8 cellular contexts compared by ENCODE assay signal in the genomic region with DNA sequence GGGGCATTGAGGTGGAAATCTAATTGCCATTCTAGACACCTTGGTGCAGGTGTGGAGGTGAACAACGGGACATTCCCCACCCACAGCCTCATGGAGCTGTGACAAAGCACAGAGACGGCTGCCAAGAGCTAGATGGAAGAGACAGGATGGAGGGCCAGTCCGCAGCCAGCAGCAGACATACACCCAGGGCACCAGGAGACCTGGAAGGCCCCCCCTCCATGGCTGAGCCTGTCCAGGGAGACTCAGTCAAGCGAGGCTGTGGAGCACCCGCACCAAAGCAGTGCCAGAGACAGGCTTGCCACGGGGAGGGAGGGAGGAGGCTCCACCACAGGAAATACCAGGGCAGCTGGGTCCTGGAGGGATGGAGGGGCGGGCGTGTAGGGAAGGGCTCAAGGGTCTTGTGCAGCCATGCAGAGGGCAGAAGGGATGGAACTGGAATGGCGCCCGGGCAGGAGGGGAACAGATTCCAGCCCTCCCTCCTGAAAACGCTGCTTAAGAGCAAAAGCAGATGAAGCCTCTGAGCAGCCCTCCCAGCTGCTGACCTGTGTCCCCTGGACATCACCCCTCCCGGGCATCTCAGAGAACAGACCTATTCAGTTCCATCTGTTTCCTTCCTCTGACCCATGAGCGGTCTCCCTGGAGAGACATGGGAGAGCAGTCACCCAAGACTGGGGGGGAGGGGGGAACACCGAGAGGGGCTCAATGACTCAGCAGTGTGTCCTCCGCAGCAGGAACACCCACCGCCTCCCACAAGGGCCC. TPM values are rescaled to one million over a fixed set of nuclear protein-coding genes. Genes with fewer than 3 reads are reported as not detected.
DNase-seq lines count a peak whose midpoint lies in the region; ATAC-seq and TF ChIP-seq lines count a peak whose summit lies in the region.

No MANE protein-coding gene starts in this region.

- no peaks in the 10 kb centered on the region for H3K27me3 ChIP-seq in upper lobe of right lung

- H3K9me3 ChIP-seq in upper lobe of right lung: no peaks in the 10 kb centered on the region

- ATAC-seq in upper lobe of right lung: peak; percentile 60
- no peak for ATAC-seq in HG03342 (IDR thresholded peaks at IDR 0.05; ENCODE audit: unreplicated experiment)

- H3K4me3 ChIP-seq in cardiac fibroblast (replicated peaks in 1 of 2; ENCODE audit: low read depth in 2 of 2, low read length in 2 of 2) (peak overlapping the region in 1 of 2 donors; percentile 4), upper lobe of right lung (no peak overlapping the region)

- TF ChIP-seq CTCF in cardiac fibroblast (IDR thresholded peaks at IDR 0.05; ENCODE audit: low read depth, low read length) (no peak), upper lobe of right lung (IDR thresholded peaks at IDR 0.05) (no peak)

- H3K27ac ChIP-seq in upper lobe of right lung: peak overlapping the region; percentile 51

- peak; percentile 66 for DNase-seq in DMS 273 treated with DMSO at 0.1 percent for 48 hours (lab: John Stamatoyannopoulos, UW)
- DNase-seq in NCI-H2171 (lab: John Stamatoyannopoulos, UW): peak; percentile 39
- DNase-seq in cardiac fibroblast (ENCODE audit: low read depth in 2 of 2): peak; percentile 42 to 80
- DNase-seq in lung microvascular endothelial cell (ENCODE audit: low read depth in 2 of 2): peak; percentile 53 to 78
- no peak for DNase-seq in upper lobe of right lung
- no peak for DNase-seq in RPMI8226
- DNase-seq in hippocampal formation (lab: John Stamatoyannopoulos, UW): no peak

- peaks cover 25% of the 10 kb centered on the region for H3K4me1 ChIP-seq in upper lobe of right lung

- intact Hi-C loops in upper lobe of right lung (cut with DNase I): no loop called here

- no peaks in the 10 kb centered on the region for H3K36me3 ChIP-seq in upper lobe of right lung

RNA-seq across cellular contexts. Expression of a gene that starts 14.4 kb away (rescaled TPM):
- 5.9 and 6.7 TPM in 2 replicates for total RNA-seq in lung microvascular endothelial cell
- 42.8 TPM for total RNA-seq in upper lobe of right lung

RNA-seq across cellular contexts. Expression of a gene that starts 38.6 kb away (rescaled TPM):
- total RNA-seq in lung microvascular endothelial cell (not detected in 2 replicates), upper lobe of right lung (not detected)

RNA-seq across cellular contexts. Expression of a gene that starts 38.8 kb away (rescaled TPM):
- total RNA-seq in lung microvascular endothelial cell: 1.1 and 1.4 TPM in 2 replicates
- total RNA-seq in upper lobe of right lung: 6.7 TPM

Comparison
In these comparisons a context has a peak if more than half of its experiments do, and no peak if none do; other contexts are left out.
1. DNase-seq: peak in DMS 273 treated with DMSO at 0.1 percent for 48 hours (single experiment), NCI-H2171 (single experiment), cardiac fibroblast (2 of 2) and lung microvascular endothelial cell (2 of 2); none in upper lobe of right lung (single experiment), RPMI8226 (single experiment) and hippocampal formation (0 of 2).